22 cellular contexts compared by ENCODE assay signal in genomic region chr2:20648831-20649230, GRCh38. TPM values are rescaled to one million over a fixed set of nuclear protein-coding genes. Genes with fewer than 3 reads are reported as not detected.
A peak's percentile ranks its signal among the peaks of the same experiment; 100 is the strongest.
DNase-seq lines count a peak whose midpoint lies in the region; ATAC-seq, FAIRE-seq and TF ChIP-seq lines count a peak whose summit lies in the region.
"Had no signal": no experiment of that assay in that cellular context is flagged by ENCODE, and none has a peak within 500 bp of the region (broad histone marks: within the 10 kb centered on the region; RNA-seq: fewer than 3 reads in every experiment).

No MANE protein-coding gene starts in this region.

- peaks cover 6 to 14% of the 10 kb centered on the region in 2 donors for H3K36me3 ChIP-seq in kidney (ENCODE audit: control insufficient read depth in 1 of 2, insufficient read depth in 2 of 2, low read length in 2 of 2)
- H3K36me3 ChIP-seq in skeletal muscle satellite cell (ENCODE audit: insufficient read depth, low read length), result peaks cover 18% of the 10 kb centered on the region

- ATAC-seq in activated B cell treated with CpG ODN at 0.5 μM for 24 hours (ENCODE audit: low read depth), result no peak
- ATAC-seq: activated naive CD8-positive, alpha-beta T cell treated with anti-CD3 and anti-CD28 coated beads, Interleukin-2, amount 50 U/mL, for 24 hours; activated T-cell treated with anti-CD3 and anti-CD28 coated beads, Interleukin-2, amount 50 U/mL, for 4 hours; left cardiac atrium had no signal

- no peak for FAIRE-seq in kidney (lab: Jason Lieb, UNC)
- FAIRE-seq: endometrium, GM19239 had no signal

- no peak overlapping the region for H3K9ac ChIP-seq in kidney (ENCODE audit: low read length in 2 of 2)
- no peak overlapping the region for H3K9ac ChIP-seq in skeletal muscle satellite cell (ENCODE audit: low read depth, low read length)
- H3K9ac ChIP-seq: parathyroid adenoma had no signal

- CTCF ChIA-PET in activated B cell treated with CpG ODN at 0.5 μM for 24 hours (lab: Charles Lee), result interaction anchor here (0.7 to 1.3 kb wide), 6 partner anchors 12 to 322 kb away, joined by 3 to 4 read pairs (median 3); no protein-coding TSS in a partner anchor

- H3K4me3 ChIP-seq in kidney (ENCODE audit: low read length in 2 of 2) (no peak overlapping the region), skeletal muscle satellite cell (ENCODE audit: low read length) (no peak overlapping the region)

- peaks cover 27% of the 10 kb centered on the region for H3K4me1 Mint-ChIP-seq in T-helper 2 cell treated with Interferon-gamma antibody and Interleukin-4, amounts not matched to agents 5 μg/mL and 100 μg/mL, for 36 hours (ENCODE audit: low read depth)
- peaks cover 41% of the 10 kb centered on the region for H3K4me1 Mint-ChIP-seq in activated B cell treated with CpG ODN at 0.5 μM for 24 hours
- peaks cover 11% of the 10 kb centered on the region for H3K4me1 Mint-ChIP-seq in mesothelial cell of epicardium

- peak overlapping the region; percentile 96 for H3K4me2 ChIP-seq in skeletal muscle satellite cell (ENCODE audit: low read length)

- no peaks in the 10 kb centered on the region for H3K36me3 Mint-ChIP-seq in T-helper 2 cell treated with Interferon-gamma antibody and Interleukin-4, amounts not matched to agents 5 μg/mL and 100 μg/mL, for 36 hours (ENCODE audit: low read depth)
- H3K36me3 Mint-ChIP-seq in activated B cell treated with CpG ODN at 0.5 μM for 24 hours (ENCODE audit: low read depth) (peaks cover 18% of the 10 kb centered on the region), mesothelial cell of epicardium (no peaks in the 10 kb centered on the region)

- POLR2A ChIA-PET in activated B cell treated with CpG ODN at 0.5 μM for 24 hours (lab: Charles Lee), result interaction anchor here (1.1 to 4.9 kb wide), 3 partner anchors 18 to 216 kb away, joined by 4 to 86 read pairs (median 5); partner anchors contain the start of genes GDF7 and RHOB

- no peaks in the 10 kb centered on the region for H3K9me3 Mint-ChIP-seq in T-helper 2 cell treated with Interferon-gamma antibody and Interleukin-4, amounts not matched to agents 5 μg/mL and 100 μg/mL, for 36 hours
- H3K9me3 Mint-ChIP-seq in activated B cell treated with CpG ODN at 0.5 μM for 24 hours (no peaks in the 10 kb centered on the region), mesothelial cell of epicardium (no peaks in the 10 kb centered on the region)
- H3K9me3 Mint-ChIP-seq: activated naive CD8-positive, alpha-beta T cell treated with anti-CD3 and anti-CD28 coated beads, Interleukin-2, amount 50 U/mL, for 24 hours; activated T-cell treated with anti-CD3 and anti-CD28 coated beads, Interleukin-2, amount 50 U/mL, for 4 hours; H9 had no signal

- H3K4me1 ChIP-seq in kidney (ENCODE audit: control insufficient read depth in 1 of 2, insufficient read depth in 1 of 2, low read depth in 1 of 2, low read length in 2 of 2) (peaks cover 23 to 27% of the 10 kb centered on the region in 2 donors), skeletal muscle satellite cell (ENCODE audit: control insufficient read depth, insufficient read depth, low read length) (peaks cover 27% of the 10 kb centered on the region)

- no peak overlapping the region for H3K27ac Mint-ChIP-seq in T-helper 2 cell treated with Interferon-gamma antibody and Interleukin-4, amounts not matched to agents 5 μg/mL and 100 μg/mL, for 36 hours
- no peak overlapping the region for H3K27ac Mint-ChIP-seq in activated B cell treated with CpG ODN at 0.5 μM for 24 hours
- no peak overlapping the region for H3K27ac Mint-ChIP-seq in mesothelial cell of epicardium
- H3K27ac Mint-ChIP-seq: activated naive CD8-positive, alpha-beta T cell treated with anti-CD3 and anti-CD28 coated beads, Interleukin-2, amount 50 U/mL, for 24 hours; H9 had no signal

- H3K27me3 ChIP-seq in skeletal muscle satellite cell (ENCODE audit: control insufficient read depth, insufficient read depth, low read length), result no peaks in the 10 kb centered on the region

- intact Hi-C loops in activated B cell treated with CpG ODN at 0.5 μM for 24 hours (cut with micrococcal nuclease), result no loop called here
- intact Hi-C loops in kidney (cut with DNase I), result no loop called here

- no peaks in the 10 kb centered on the region for H3K27me3 Mint-ChIP-seq in T-helper 2 cell treated with Interferon-gamma antibody and Interleukin-4, amounts not matched to agents 5 μg/mL and 100 μg/mL, for 36 hours (ENCODE audit: low read depth)
- H3K27me3 Mint-ChIP-seq in activated B cell treated with CpG ODN at 0.5 μM for 24 hours (no peaks in the 10 kb centered on the region), mesothelial cell of epicardium (ENCODE audit: low read depth) (no peaks in the 10 kb centered on the region)
- H3K27me3 Mint-ChIP-seq: activated naive CD8-positive, alpha-beta T cell treated with anti-CD3 and anti-CD28 coated beads, Interleukin-2, amount 50 U/mL, for 24 hours had no signal

- peak overlapping the region; percentile 94 for H3K4me3 Mint-ChIP-seq in T-helper 2 cell treated with Interferon-gamma antibody and Interleukin-4, amounts not matched to agents 5 μg/mL and 100 μg/mL, for 36 hours
- H3K4me3 Mint-ChIP-seq in activated B cell treated with CpG ODN at 0.5 μM for 24 hours (peak overlapping the region; percentile 0), mesothelial cell of epicardium (no peak overlapping the region)

- H3K27ac ChIP-seq in kidney (ENCODE audit: low read depth in 2 of 2, low read length in 2 of 2), result no peak overlapping the region
- H3K27ac ChIP-seq: C4-2B, parathyroid adenoma had no signal

- H3K9me3 ChIP-seq in kidney (ENCODE audit: control insufficient read depth in 1 of 2, low read length in 2 of 2) (no peaks in the 10 kb centered on the region), skeletal muscle satellite cell (replicated peaks; ENCODE audit: low read length) (no peaks in the 10 kb centered on the region)

- DNase-seq in T-helper 2 cell treated with Interferon-gamma antibody and Interleukin-4, amounts not matched to agents 5 μg/mL and 100 μg/mL, for 36 hours (ENCODE audit: low spot score), result no peak
- DNase-seq in T-helper 2 cell (no peak), activated B cell treated with CpG ODN at 0.5 μM for 24 hours (no peak), kidney (peak; percentile 57), mesothelial cell of epicardium (ENCODE audit: low spot score in 2 of 2, unreplicated experiment in 2 of 2) (no peak), NCI-H1092 (lab: John Stamatoyannopoulos, UW) (no peak), NCI-H446 treated with DMSO at 0.1 percent for 48 hours (lab: John Stamatoyannopoulos, UW) (no peak)
- DNase-seq: 8988T; activated CD4-positive, alpha-beta T cell treated with anti-CD3 and anti-CD28 coated beads, Interleukin-2, amount 50 U/mL, for 48 hours; activated naive CD8-positive, alpha-beta T cell treated with anti-CD3 and anti-CD28 coated beads, Interleukin-2, amount 50 U/mL, for 24 hours; activated T-cell treated with anti-CD3 and anti-CD28 coated beads, Interleukin-2, amount 50 U/mL, for 4 hours; DMS79 treated with DMSO at 0.1 percent for 48 hours; H9; KG1; left cardiac atrium; midbrain; NCI-H526 treated with DMSO at 0.1 percent for 48 hours had no signal

- TF ChIP-seq CTCF in activated B cell treated with CpG ODN at 0.5 μM for 24 hours (IDR thresholded peaks at IDR 0.05) (no peak), kidney (IDR thresholded peaks at IDR 0.05; ENCODE audit: borderline replicate concordance, extremely low read depth, insufficient read depth) (no peak), mesothelial cell of epicardium (IDR thresholded peaks at IDR 0.05; ENCODE audit: unreplicated experiment) (no peak)

RNA-seq across cellular contexts. Expression of gene HS1BP3, which starts 2.1 kb away (rescaled TPM):
- total RNA-seq in activated B cell treated with CpG ODN at 0.5 μM for 24 hours (13.0 and 13.1 TPM in 2 replicates), kidney (35.5 TPM), mesothelial cell of epicardium (14.3 to 16.5 TPM (median 14.6 TPM) in 3 replicates)
- polyA plus RNA-seq in kidney (ENCODE audit: insufficient read depth, low read depth, low replicate concordance), result 37.5 TPM
- total RNA-seq in skeletal muscle satellite cell (2012; rRNA removed), result 18.1 and 34.2 TPM in 2 replicates

RNA-seq across cellular contexts. Expression of gene GDF7, which starts 18.1 kb away (rescaled TPM):
- total RNA-seq in activated B cell treated with CpG ODN at 0.5 μM for 24 hours (5.9 and 6.7 TPM in 2 replicates), kidney (12.5 TPM), mesothelial cell of epicardium (3.0 to 3.2 TPM (median 3.1 TPM) in 3 replicates)
- 1.8 TPM for polyA plus RNA-seq in kidney (ENCODE audit: insufficient read depth, low read depth, low replicate concordance)
- under 0.01 TPM in 1 of 2 replicates, not detected in the other for total RNA-seq in skeletal muscle satellite cell (2012; rRNA removed)
